In the genomic region with DNA sequence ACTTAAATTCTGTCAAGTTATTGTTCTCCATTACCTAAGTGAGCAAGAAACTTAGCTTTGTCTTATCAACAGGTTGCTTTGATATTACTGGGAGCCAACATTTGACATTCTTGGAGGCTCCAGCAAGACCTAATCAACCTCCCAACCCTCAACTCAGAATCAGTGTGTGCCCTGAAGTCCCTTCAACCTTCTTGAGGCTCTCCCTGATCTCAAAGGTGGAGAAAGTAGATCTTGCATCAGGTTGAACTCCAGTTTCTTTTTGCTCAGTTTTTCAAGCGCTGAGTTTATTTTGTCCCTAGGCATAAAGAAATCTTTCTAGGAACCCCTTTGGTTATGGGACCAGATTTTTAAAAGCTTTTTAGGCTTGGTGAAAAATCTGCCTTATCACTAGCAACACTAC, we compare ENCODE assay signal across 10 cellular contexts. TPM values are rescaled to one million over a fixed set of nuclear protein-coding genes. Genes with fewer than 3 reads are reported as not detected.
A peak's percentile ranks its signal among the peaks of the same experiment; 100 is the strongest.
DNase-seq lines count a peak whose midpoint lies in the region; ATAC-seq and TF ChIP-seq lines count a peak whose summit lies in the region.
"Had no signal": no experiment of that assay in that cellular context is flagged by ENCODE, and none has a peak within 500 bp of the region (broad histone marks: within the 10 kb centered on the region; RNA-seq: fewer than 3 reads in every experiment).

No MANE protein-coding gene starts in this region.

- H3K9me3 ChIP-seq in testis: no peaks in the 10 kb centered on the region

- TF ChIP-seq CTCF in testis (IDR thresholded peaks at IDR 0.05): no peak
- TF ChIP-seq CTCF in GM10248 (IDR thresholded peaks at IDR 0.05; ENCODE audit: control extremely low read depth, extremely low read depth, low read depth, missing control alignments): no peak

- H3K27ac ChIP-seq in testis: peak overlapping the region; percentile 84 to 93

- H3K36me3 ChIP-seq in testis (ENCODE audit: low read depth, missing control alignments): no peaks in the 10 kb centered on the region

- CTCF ChIA-PET in GM10248 (lab: Yijun Ruan, JAX): interaction anchor here (1.3 to 7.0 kb wide), 7 partner anchors 9 to 86 kb away, joined by 3 to 104 read pairs (median 12); partner anchors contain the start of gene DTX4

- no peak for TF ChIP-seq POLR2A in testis (IDR thresholded peaks at IDR 0.05)

- H3K4me3 Mint-ChIP-seq in activated CD4-positive, alpha-beta T cell treated with anti-CD3 and anti-CD28 coated beads, Interleukin-2, amount 10 ng/mL, durations not matched to agents 24 days and 14 days: peak overlapping the region; percentile 91
- H3K4me3 Mint-ChIP-seq in activated T-helper 17 cell treated with anti-CD3 and anti-CD28 coated beads, Interleukin-2, amount 50 U/mL, for 72 hours: peak overlapping the region; percentile 96
- H3K4me3 Mint-ChIP-seq in immature natural killer cell: peak overlapping the region; percentile 94 to 98 (median 98)

- H3K27ac Mint-ChIP-seq in activated CD4-positive, alpha-beta T cell treated with anti-CD3 and anti-CD28 coated beads, Interleukin-2, amount 10 ng/mL, durations not matched to agents 24 days and 14 days: peak overlapping the region; percentile 96
- H3K27ac Mint-ChIP-seq in activated T-helper 17 cell treated with anti-CD3 and anti-CD28 coated beads, Interleukin-2, amount 50 U/mL, for 72 hours: peak overlapping the region; percentile 91
- peak overlapping the region; percentile 94 to 99 (median 98) for H3K27ac Mint-ChIP-seq in immature natural killer cell

- POLR2A ChIA-PET in GM10248 (lab: Yijun Ruan, JAX): no interaction called here

- H3K36me3 Mint-ChIP-seq in activated CD4-positive, alpha-beta T cell treated with anti-CD3 and anti-CD28 coated beads, Interleukin-2, amount 10 ng/mL, durations not matched to agents 24 days and 14 days (ENCODE audit: low read depth): peaks cover 32% of the 10 kb centered on the region
- H3K36me3 Mint-ChIP-seq in activated T-helper 17 cell treated with anti-CD3 and anti-CD28 coated beads, Interleukin-2, amount 50 U/mL, for 72 hours (ENCODE audit: low read depth): peaks cover 50% of the 10 kb centered on the region
- peaks cover 3 to 8% (median 5%) of the 10 kb centered on the region in 3 donors for H3K36me3 Mint-ChIP-seq in immature natural killer cell

- H3K27me3 ChIP-seq in testis: no peaks in the 10 kb centered on the region

- peaks cover 69% of the 10 kb centered on the region for H3K4me1 Mint-ChIP-seq in activated CD4-positive, alpha-beta T cell treated with anti-CD3 and anti-CD28 coated beads, Interleukin-2, amount 10 ng/mL, durations not matched to agents 24 days and 14 days
- H3K4me1 Mint-ChIP-seq in activated T-helper 17 cell treated with anti-CD3 and anti-CD28 coated beads, Interleukin-2, amount 50 U/mL, for 72 hours: peaks cover 21% of the 10 kb centered on the region
- H3K4me1 Mint-ChIP-seq in immature natural killer cell: peaks cover 48 to 68% of the 10 kb centered on the region in 2 donors

- DNase-seq in activated CD4-positive, alpha-beta T cell treated with anti-CD3 and anti-CD28 coated beads, Interleukin-2, amount 10 ng/mL, durations not matched to agents 24 days and 14 days: peak; percentile 65
- DNase-seq in activated CD4-positive, alpha-beta T cell treated with anti-CD3 and anti-CD28 coated beads for 48 hours: no peak
- no peak for DNase-seq in immature natural killer cell
- no peak for DNase-seq in testis
- DNase-seq in GM03348 (ENCODE audit: low spot score): no peak
- no peak for DNase-seq in DMS114 treated with DMSO at 0.1 percent for 48 hours (lab: John Stamatoyannopoulos, UW; ENCODE audit: unreplicated experiment)
- DNase-seq in GM10248 (ENCODE audit: extremely low spot score): no peak

- H3K27me3 Mint-ChIP-seq in activated CD4-positive, alpha-beta T cell treated with anti-CD3 and anti-CD28 coated beads, Interleukin-2, amount 10 ng/mL, durations not matched to agents 24 days and 14 days: no peaks in the 10 kb centered on the region
- H3K27me3 Mint-ChIP-seq in activated T-helper 17 cell treated with anti-CD3 and anti-CD28 coated beads, Interleukin-2, amount 50 U/mL, for 72 hours: no peaks in the 10 kb centered on the region
- peaks cover 2 to 10% (median 6%) of the 10 kb centered on the region in 3 donors for H3K27me3 Mint-ChIP-seq in immature natural killer cell (ENCODE audit: low read depth in 3 of 3)

- no peaks in the 10 kb centered on the region for H3K9me3 Mint-ChIP-seq in activated CD4-positive, alpha-beta T cell treated with anti-CD3 and anti-CD28 coated beads, Interleukin-2, amount 10 ng/mL, durations not matched to agents 24 days and 14 days
- H3K9me3 Mint-ChIP-seq in activated T-helper 17 cell treated with anti-CD3 and anti-CD28 coated beads, Interleukin-2, amount 50 U/mL, for 72 hours: no peaks in the 10 kb centered on the region
- H3K9me3 Mint-ChIP-seq in immature natural killer cell: no peaks in the 10 kb centered on the region

- ATAC-seq in activated T-helper 17 cell treated with anti-CD3 and anti-CD28 coated beads, Interleukin-2, amount 50 U/mL, for 72 hours (replicated peaks): no peak

- H3K4me3 ChIP-seq in testis: peak overlapping the region; percentile 34 to 58

- intact Hi-C loops in activated CD4-positive, alpha-beta T cell treated with anti-CD3 and anti-CD28 coated beads, Interleukin-2, amount 10 ng/mL, durations not matched to agents 24 days and 14 days (cut with micrococcal nuclease): loop anchor here (1.0 to 10.0 kb wide), 10 partner anchors 8 to 1579 kb away; partner anchors contain the start of genes FAM111B, OSBP, PATL1 and UBE2L6
- intact Hi-C loops in testis (cut with DNase I; ENCODE audit: low total_unique reads): no loop called here

- H3K4me1 ChIP-seq in testis: peaks cover 4% of the 10 kb centered on the region

- WGBS in testis, 2 donors: 63 to 82% methylated on average over 1 of the region's 1 CpG

RNA-seq across cellular contexts. Expression of gene FAM111A, which starts 1.4 kb away (rescaled TPM):
- total RNA-seq in activated CD4-positive, alpha-beta T cell treated with anti-CD3 and anti-CD28 coated beads, Interleukin-2, amount 10 ng/mL, durations not matched to agents 24 days and 14 days: 62.2 and 71.2 TPM in 2 replicates
- total RNA-seq in activated T-helper 17 cell treated with anti-CD3 and anti-CD28 coated beads, Interleukin-2, amount 50 U/mL, for 72 hours: 10 to 100 TPM; 80.2 to 92.7 TPM
- 10 to 100 TPM; 28.6 to 41.8 (median 31.2) TPM for polyA plus RNA-seq in immature natural killer cell
- total RNA-seq in testis: 10 to 100 TPM; 41.5 to 43.4 TPM
- 12.3 TPM for polyA plus RNA-seq in testis (ENCODE audit: insufficient read depth, low read depth, low replicate concordance)

RNA-seq across cellular contexts. Expression of gene DTX4, which starts 27.8 kb away (rescaled TPM):
- total RNA-seq in activated CD4-positive, alpha-beta T cell treated with anti-CD3 and anti-CD28 coated beads, Interleukin-2, amount 10 ng/mL, durations not matched to agents 24 days and 14 days: 0.17 and 0.47 TPM in 2 replicates
- total RNA-seq in activated T-helper 17 cell treated with anti-CD3 and anti-CD28 coated beads, Interleukin-2, amount 50 U/mL, for 72 hours: under 1 TPM; 0.13 to 0.16 TPM
- polyA plus RNA-seq in immature natural killer cell (1 to 10 TPM in 1 of 3 donors, under 1 TPM in 2; 0.16 to 1.2 (median 0.22) TPM), testis (ENCODE audit: insufficient read depth, low read depth, low replicate concordance) (6.1 TPM)
- 10 to 100 TPM in 1 of 2 donors, 1 to 10 TPM in 1; 4.5 to 10.2 TPM for total RNA-seq in testis
- total RNA-seq: Daoy had no signal

RNA-seq across cellular contexts. Expression of gene FAM111B, which starts 37.1 kb away (rescaled TPM):
- 68.4 and 70.1 TPM in 2 replicates for total RNA-seq in activated CD4-positive, alpha-beta T cell treated with anti-CD3 and anti-CD28 coated beads, Interleukin-2, amount 10 ng/mL, durations not matched to agents 24 days and 14 days
- 10 to 100 TPM; 51.5 to 64.8 TPM for total RNA-seq in activated T-helper 17 cell treated with anti-CD3 and anti-CD28 coated beads, Interleukin-2, amount 50 U/mL, for 72 hours
- 1 to 10 TPM in 1 of 3 donors, under 1 TPM in 1, not detected in 1; 0.88 to 3.1 TPM for polyA plus RNA-seq in immature natural killer cell
- total RNA-seq in testis: under 1 TPM; 0.24 to 0.81 TPM
- not detected for polyA plus RNA-seq in testis (ENCODE audit: insufficient read depth, low read depth, low replicate concordance)

RNA-seq across cellular contexts. Expression of gene GLYATL1B, which starts 58.0 kb away (rescaled TPM):
- not detected in 2 replicates for total RNA-seq in activated CD4-positive, alpha-beta T cell treated with anti-CD3 and anti-CD28 coated beads, Interleukin-2, amount 10 ng/mL, durations not matched to agents 24 days and 14 days
- not detected for total RNA-seq in activated T-helper 17 cell treated with anti-CD3 and anti-CD28 coated beads, Interleukin-2, amount 50 U/mL, for 72 hours
- polyA plus RNA-seq in immature natural killer cell: not detected
- not detected for total RNA-seq in testis
- not detected for polyA plus RNA-seq in testis (ENCODE audit: insufficient read depth, low read depth, low replicate concordance)
- total RNA-seq: Daoy, RPMI7951 had no signal

Comparison
In these comparisons a context has a peak if more than half of its experiments do, and no peak if none do; other contexts are left out.
1. RNA of gene FAM111B, which starts 37.1 kb away (total RNA-seq): 68.4 to 70.1 TPM in activated CD4-positive, alpha-beta T cell treated with anti-CD3 and anti-CD28 coated beads, Interleukin-2, amount 10 ng/mL, durations not matched to agents 24 days and 14 days and 51.5 to 64.8 TPM in activated T-helper 17 cell treated with anti-CD3 and anti-CD28 coated beads, Interleukin-2, amount 50 U/mL, for 72 hours; 0.24 to 0.81 TPM in testis; every median in the first group is over 10 times any median in the second.
2. Peak in every context shown above with its lines, with median percentiles within 50 percentile points of each other: H3K27ac Mint-ChIP-seq and H3K4me3 Mint-ChIP-seq.